Comparison of ENCODE assay signal across 9 cellular contexts in the genomic region with DNA sequence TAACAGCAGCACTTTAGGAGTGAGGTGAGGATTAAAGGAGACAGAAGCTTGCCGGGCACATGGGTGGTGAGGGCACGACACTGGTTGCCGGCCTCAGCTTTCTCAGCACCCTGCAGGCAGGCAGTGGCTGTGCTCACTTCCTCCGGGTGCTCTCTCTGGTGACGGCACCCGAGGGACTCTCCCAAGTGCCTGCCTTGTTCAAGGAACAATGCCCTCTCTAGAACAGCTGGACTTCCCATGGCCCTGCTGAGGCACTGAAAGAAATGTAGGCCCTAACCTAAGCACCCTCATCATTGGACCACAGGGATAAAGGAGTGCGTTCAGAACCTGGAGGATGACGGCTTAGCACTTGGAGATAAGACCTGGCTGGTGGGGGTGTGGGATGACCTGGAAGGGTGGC.
DNase-seq lines count a peak whose midpoint lies in the region; ATAC-seq and TF ChIP-seq lines count a peak whose summit lies in the region.
"Had no signal": no experiment of that assay in that cellular context is flagged by ENCODE, and none has a peak within 500 bp of the region (broad histone marks: within the 10 kb centered on the region; RNA-seq: fewer than 3 reads in every experiment).

No MANE protein-coding gene starts in this region.

- intact Hi-C loops in mammary epithelial cell (cut with micrococcal nuclease) (no loop called here), upper lobe of right lung (cut with DNase I) (no loop called here)

- no peaks in the 10 kb centered on the region for H3K27me3 Mint-ChIP-seq in activated T-cell treated with anti-CD3 and anti-CD28 coated beads, Interleukin-2, amount 50 U/mL, for 72 hours (ENCODE audit: low read depth)

- CTCF ChIA-PET in mammary epithelial cell (lab: Charles Lee; ENCODE audit: low non-redundant PET) = no interaction called here

- peaks cover 5% of the 10 kb centered on the region for H3K36me3 ChIP-seq in mammary epithelial cell (ENCODE audit: insufficient read depth, low read length)
- peaks cover 17 to 32% of the 10 kb centered on the region in 2 donors for H3K36me3 ChIP-seq in muscle layer of duodenum (ENCODE audit: control insufficient read depth in 1 of 2, insufficient read depth in 2 of 2, low read length in 2 of 2)
- peaks cover 25% of the 10 kb centered on the region for H3K36me3 ChIP-seq in upper lobe of right lung

- BruUV-seq in mammary epithelial cell (replicated peaks; lab: Mats Ljungman, UMichigan) = no TSS peak

- WGBS in mammary epithelial cell (ENCODE audit: low coverage, missing lambda C conversion rate) = 59% methylated on average over 8 of the region's 8 CpGs

- no peaks in the 10 kb centered on the region for H4K20me1 ChIP-seq in mammary epithelial cell (ENCODE audit: insufficient read depth, low read length)

- H3K9ac ChIP-seq in mammary epithelial cell (ENCODE audit: insufficient read depth, low read length) = peak overlapping the region; percentile 23

- H3K9me3 ChIP-seq in mammary epithelial cell (replicated peaks; ENCODE audit: insufficient read depth, low read length) (no peaks in the 10 kb centered on the region), muscle layer of duodenum (ENCODE audit: control insufficient read depth in 1 of 2, low read length in 2 of 2) (no peaks in the 10 kb centered on the region), upper lobe of right lung (no peaks in the 10 kb centered on the region)

- H3K4me1 Mint-ChIP-seq in activated T-cell treated with anti-CD3 and anti-CD28 coated beads, Interleukin-2, amount 50 U/mL, for 72 hours (ENCODE audit: low read depth) = peaks cover 40% of the 10 kb centered on the region

- dilution Hi-C loops in mammary epithelial cell (cut with HindIII; ENCODE audit: low sequenced_read_pairs) = no loop called here

- TF ChIP-seq CTCF in mammary epithelial cell (conservative IDR thresholded peaks at IDR 0.05 in 1 of 2, IDR thresholded peaks at IDR 0.05 in 1 of 2; ENCODE audit: extremely low read depth in 1 of 2, insufficient read depth in 1 of 2, low read depth in 1 of 2, low read length in 2 of 2) (no peak), upper lobe of right lung (IDR thresholded peaks at IDR 0.05) (no peak)

- H3K4me1 ChIP-seq in mammary epithelial cell (ENCODE audit: insufficient read depth, low read length) (peaks cover 30% of the 10 kb centered on the region), muscle layer of duodenum (ENCODE audit: control insufficient read depth in 1 of 2, insufficient read depth in 2 of 2, low read length in 2 of 2) (peaks cover 17 to 43% of the 10 kb centered on the region in 2 donors), upper lobe of right lung (peaks cover 38% of the 10 kb centered on the region)

- H3K27ac Mint-ChIP-seq in activated T-cell treated with anti-CD3 and anti-CD28 coated beads, Interleukin-2, amount 50 U/mL, for 72 hours = no peak overlapping the region

- peak overlapping the region; percentile 63 for H3K4me2 ChIP-seq in mammary epithelial cell (ENCODE audit: insufficient read depth, low read depth, low read length)

- no peaks in the 10 kb centered on the region for H3K79me2 ChIP-seq in mammary epithelial cell (ENCODE audit: insufficient read depth, low read length)

- peak overlapping the region in 1 of 2 donors; percentile 40 for H3K4me3 Mint-ChIP-seq in activated T-cell treated with anti-CD3 and anti-CD28 coated beads, Interleukin-2, amount 50 U/mL, for 72 hours

- H3K27me3 ChIP-seq in mammary epithelial cell (ENCODE audit: insufficient read depth, low read length) = no peaks in the 10 kb centered on the region
- H3K27me3 ChIP-seq in muscle layer of duodenum (ENCODE audit: low read depth, low read length) = no peaks in the 10 kb centered on the region
- H3K27me3 ChIP-seq in upper lobe of right lung = no peaks in the 10 kb centered on the region

- no peaks in the 10 kb centered on the region for H3K9me3 Mint-ChIP-seq in activated T-cell treated with anti-CD3 and anti-CD28 coated beads, Interleukin-2, amount 50 U/mL, for 72 hours

- ATAC-seq in activated T-cell treated with anti-CD3 and anti-CD28 coated beads, Interleukin-2, amount 50 U/mL, for 72 hours (replicated peaks in 1 of 2) = peak; percentile 18 to 21
- peak; percentile 11 for ATAC-seq in upper lobe of right lung
- no peak for ATAC-seq in GM21526 (IDR thresholded peaks at IDR 0.05; ENCODE audit: low FRiP score, unreplicated experiment)
- ATAC-seq in HG03565 (IDR thresholded peaks at IDR 0.05; ENCODE audit: unreplicated experiment) = no peak

- H3K4me3 ChIP-seq in mammary epithelial cell (replicated peaks in 1 of 3; ENCODE audit: insufficient read depth in 1 of 3, low read depth in 2 of 3, low read length in 3 of 3) = no peak overlapping the region
- H3K4me3 ChIP-seq in muscle layer of duodenum (ENCODE audit: low read depth in 1 of 2, low read length in 2 of 2) = no peak overlapping the region
- H3K4me3 ChIP-seq in upper lobe of right lung = no peak overlapping the region

- H2AFZ ChIP-seq in mammary epithelial cell (ENCODE audit: low read depth, low read length) = peak overlapping the region; percentile 63

- in situ Hi-C loops in mammary epithelial cell (cut with MboI; ENCODE audit: low sequenced_read_pairs in 2 of 2) = loop anchor here in 1 of 2 donors (5.0 kb wide), 1 partner anchor 85 kb away; no protein-coding TSS in a partner anchor

- DNase-seq in activated T-cell treated with anti-CD3 and anti-CD28 coated beads, Interleukin-2, amount 50 U/mL, for 72 hours = no peak
- no peak for DNase-seq in activated T-cell treated with anti-CD3 and anti-CD28 coated beads, Interleukin-2, amount 50 U/mL, for 1 hour
- DNase-seq in mammary epithelial cell = no peak
- DNase-seq in upper lobe of right lung = no peak
- DNase-seq in SW 1271 (lab: John Stamatoyannopoulos, UW) = no peak
- DNase-seq: stimulated activated naive CD4-positive, alpha-beta T cell treated with Interleukin-2 at 50 U/mL for 16 hours had no signal

- H3K27ac ChIP-seq in mammary epithelial cell (ENCODE audit: insufficient read depth, low read depth, low read length) (peak overlapping the region; percentile 63), muscle layer of duodenum (ENCODE audit: low read length) (peak overlapping the region; percentile 25), upper lobe of right lung (peak overlapping the region; percentile 74)

- H3K36me3 Mint-ChIP-seq in activated T-cell treated with anti-CD3 and anti-CD28 coated beads, Interleukin-2, amount 50 U/mL, for 72 hours (ENCODE audit: insufficient read depth in 2 of 2) = peaks cover 0 to 3% of the 10 kb centered on the region in 2 donors

Comparison
In these comparisons a context has a peak if more than half of its experiments do, and no peak if none do; other contexts are left out.
1. ATAC-seq: peak in activated T-cell treated with anti-CD3 and anti-CD28 coated beads, Interleukin-2, amount 50 U/mL, for 72 hours (2 of 2) and upper lobe of right lung (single experiment); none in GM21526 (single experiment) and HG03565 (single experiment).
2. Peak in every context shown above with its lines, with median percentiles within 50 percentile points of each other: H3K27ac ChIP-seq.